In genomic region chr4:112138538-112138937, GRCh38 we compare ENCODE assay signal across 6 cellular contexts.
"Had no signal": no experiment of that assay in that cellular context is flagged by ENCODE, and none has a peak within 500 bp of the region (broad histone marks: within the 10 kb centered on the region; RNA-seq: fewer than 3 reads in every experiment).

No MANE protein-coding gene starts in this region.

- H3K4me3 Mint-ChIP-seq: IgD-negative memory B cell had no signal

- H3K27ac ChIP-seq: HL-60 had no signal

- H3K4me1 Mint-ChIP-seq: IgD-negative memory B cell had no signal

- DNase-seq: IMR-90, KBM-7 had no signal

- ATAC-seq: HepG2, K562 had no signal

- H3K4me3 ChIP-seq: K562 had no signal

- H3K27ac Mint-ChIP-seq: IgD-negative memory B cell had no signal

- H3K9me3 Mint-ChIP-seq: IgD-negative memory B cell had no signal
